In genomic region chr5:173909205-173909604, GRCh38 we compare ENCODE assay signal across 17 cellular contexts. TPM values are rescaled to one million over a fixed set of nuclear protein-coding genes. Genes with fewer than 3 reads are reported as not detected.
DNase-seq lines count a peak whose midpoint lies in the region; ATAC-seq and TF ChIP-seq lines count a peak whose summit lies in the region.
"Had no signal": no experiment of that assay in that cellular context is flagged by ENCODE, and none has a peak within 500 bp of the region (broad histone marks: within the 10 kb centered on the region; RNA-seq: fewer than 3 reads in every experiment).

No MANE protein-coding gene starts in this region.

- H3K4me2 ChIP-seq in SU-DHL-6 (ENCODE audit: low read depth, low read length, poor library complexity, severe bottlenecking) = peak overlapping the region; percentile 49

- no peaks in the 10 kb centered on the region for H3K9me3 ChIP-seq in SU-DHL-6 (ENCODE audit: insufficient read depth, low read length)
- no peaks in the 10 kb centered on the region for H3K9me3 ChIP-seq in heart left ventricle
- H3K9me3 ChIP-seq: Peyer's patch, vagina had no signal

- peak overlapping the region; percentile 30 for H3K9ac ChIP-seq in SU-DHL-6 (ENCODE audit: low read length)

- peaks cover 52% of the 10 kb centered on the region for H3F3A ChIP-seq in SU-DHL-6 (ENCODE audit: insufficient read depth)

- peak; percentile 69 to 87 (median 74) for ATAC-seq in heart left ventricle
- ATAC-seq in naive thymus-derived CD8-positive, alpha-beta T cell = no peak
- ATAC-seq: activated T-cell treated with anti-CD3 and anti-CD28 coated beads, Interleukin-2, amount 50 U/mL, for 4 hours; left colon had no signal

- no peaks in the 10 kb centered on the region for H4K20me1 ChIP-seq in SU-DHL-6 (ENCODE audit: low read depth, low read length)

- intact Hi-C loops in heart left ventricle (cut with DNase I) = no loop called here

- TF ChIP-seq CTCF in SU-DHL-6 (IDR thresholded peaks at IDR 0.05; ENCODE audit: insufficient read depth, low read length, poor library complexity, severe bottlenecking) (no peak), heart left ventricle (IDR thresholded peaks at IDR 0.05) (no peak)

- H3K4me3 ChIP-seq in SU-DHL-6 (ENCODE audit: insufficient read depth, low read length, poor library complexity, severe bottlenecking) (no peak overlapping the region), heart left ventricle (peak overlapping the region in 4 of 12 donors; percentile 16 to 26 (median 18))
- H3K4me3 ChIP-seq: Peyer's patch, vagina had no signal

- peaks cover 80% of the 10 kb centered on the region for H3K79me2 ChIP-seq in SU-DHL-6 (ENCODE audit: insufficient read depth, low read length)

- no peaks in the 10 kb centered on the region for H3K9me3 Mint-ChIP-seq in naive thymus-derived CD8-positive, alpha-beta T cell
- H3K9me3 Mint-ChIP-seq: activated CD4-positive, alpha-beta T cell treated with anti-CD3 and anti-CD28 coated beads, Interleukin-2, amount 10 ng/mL, durations not matched to agents 7 days and 5 days; activated T-cell treated with anti-CD3 and anti-CD28 coated beads, Interleukin-2, amount 50 U/mL, for 4 hours; neural crest cell had no signal

- peak; percentile 63 for DNase-seq in COLO829 (ENCODE audit: low spot score)
- DNase-seq in heart left ventricle = peak in 3 of 5 donors; percentile 44 to 68 (median 54)
- peak; percentile 83 for DNase-seq in putamen (ENCODE audit: low spot score)
- DNase-seq in iPS-NIHi11 (ENCODE audit: low spot score) = no peak
- no peak for DNase-seq in retina
- no peak for DNase-seq in naive thymus-derived CD8-positive, alpha-beta T cell
- no peak for DNase-seq in AG20443 (ENCODE audit: low spot score)
- DNase-seq: activated CD4-positive, alpha-beta T cell treated with anti-CD3 and anti-CD28 coated beads, Interleukin-2, amount 10 ng/mL, durations not matched to agents 7 days and 5 days; activated T-cell treated with anti-CD3 and anti-CD28 coated beads, Interleukin-2, amount 50 U/mL, for 4 hours; DMS 273 treated with DMSO at 0.1 percent for 48 hours; effector CD4-positive, alpha-beta T cell; glutamatergic neuron; left colon; Peyer's patch had no signal

- WGBS in heart left ventricle, 4 donors = 15 to 20% (median 19%) methylated on average over 3 of the region's 3 CpGs

- peaks cover 0 to 20% (median 11%) of the 10 kb centered on the region in 3 donors for H3K36me3 Mint-ChIP-seq in naive thymus-derived CD8-positive, alpha-beta T cell

- H3K4me3 Mint-ChIP-seq in naive thymus-derived CD8-positive, alpha-beta T cell = no peak overlapping the region
- H3K4me3 Mint-ChIP-seq: activated CD4-positive, alpha-beta T cell treated with anti-CD3 and anti-CD28 coated beads, Interleukin-2, amount 10 ng/mL, durations not matched to agents 7 days and 5 days; activated T-cell treated with anti-CD3 and anti-CD28 coated beads, Interleukin-2, amount 50 U/mL, for 4 hours; neural crest cell had no signal

- peak overlapping the region in 1 of 10 donors; percentile 58 for H3K27ac Mint-ChIP-seq in naive thymus-derived CD8-positive, alpha-beta T cell
- H3K27ac Mint-ChIP-seq: activated CD4-positive, alpha-beta T cell treated with anti-CD3 and anti-CD28 coated beads, Interleukin-2, amount 10 ng/mL, durations not matched to agents 7 days and 5 days had no signal

- H3K36me3 ChIP-seq in SU-DHL-6 (ENCODE audit: low read length) = peaks cover 9% of the 10 kb centered on the region; the same call in 1 of the 2 replicates
- H3K36me3 ChIP-seq in heart left ventricle = peaks cover 0 to 41% (median 28%) of the 10 kb centered on the region in 9 donors

- H3K4me1 Mint-ChIP-seq in naive thymus-derived CD8-positive, alpha-beta T cell = peaks cover 2 to 36% (median 16%) of the 10 kb centered on the region in 4 donors
- H3K4me1 Mint-ChIP-seq: activated CD4-positive, alpha-beta T cell treated with anti-CD3 and anti-CD28 coated beads, Interleukin-2, amount 10 ng/mL, durations not matched to agents 7 days and 5 days had no signal

- TF ChIP-seq POLR2A in heart left ventricle (IDR thresholded peaks at IDR 0.05) = no peak

- H3K27ac ChIP-seq in SU-DHL-6 (ENCODE audit: low read depth, low read length) (peak overlapping the region; percentile 73), heart left ventricle (peak overlapping the region in 11 of 12 donors; percentile 28 to 83 (median 67))
- H3K27ac ChIP-seq: Peyer's patch, vagina had no signal

- H3K27me3 ChIP-seq in SU-DHL-6 (ENCODE audit: low read length) = no peaks in the 10 kb centered on the region
- H3K27me3 ChIP-seq in heart left ventricle = no peaks in the 10 kb centered on the region
- H3K27me3 ChIP-seq: Peyer's patch, vagina had no signal

- no peaks in the 10 kb centered on the region for H3K27me3 Mint-ChIP-seq in naive thymus-derived CD8-positive, alpha-beta T cell
- H3K27me3 Mint-ChIP-seq: activated CD4-positive, alpha-beta T cell treated with anti-CD3 and anti-CD28 coated beads, Interleukin-2, amount 10 ng/mL, durations not matched to agents 7 days and 5 days had no signal

- peaks cover 0 to 90% (median 54%) of the 10 kb centered on the region in 12 donors for H3K4me1 ChIP-seq in heart left ventricle

- no peaks in the 10 kb centered on the region for H3K9me2 ChIP-seq in SU-DHL-6 (replicated peaks; ENCODE audit: insufficient read depth, low read length)

- no peak overlapping the region for H2AFZ ChIP-seq in SU-DHL-6 (ENCODE audit: low read depth, low read length, severe bottlenecking)

- POLR2A ChIA-PET in naive thymus-derived CD8-positive, alpha-beta T cell (lab: Charles Lee) = no interaction called here

RNA-seq across cellular contexts. Expression of gene CPEB4, which starts 21.1 kb away (rescaled TPM):
- total RNA-seq in heart left ventricle = 100 to 1,000 TPM; 104 to 217 (median 172) TPM
- 100 to 1,000 TPM in 1 of 2 donors, 10 to 100 TPM in 1; 28.7 to 158 TPM for polyA plus RNA-seq in heart left ventricle
- total RNA-seq in naive thymus-derived CD8-positive, alpha-beta T cell = 10 to 100 TPM; 14.4 to 16.0 TPM
- 1 to 10 TPM; 1.2 to 4.4 (median 2.8) TPM for polyA plus RNA-seq in naive thymus-derived CD8-positive, alpha-beta T cell

Comparison
In these comparisons a context has a peak if more than half of its experiments do, and no peak if none do; other contexts are left out.
1. DNase-seq: peak in COLO829 (single experiment), heart left ventricle (3 of 5) and putamen (single experiment); none in iPS-NIHi11 (single experiment), retina (single experiment), naive thymus-derived CD8-positive, alpha-beta T cell (0 of 10) and AG20443 (single experiment).
2. ATAC-seq: peak in heart left ventricle (4 of 4); none in naive thymus-derived CD8-positive, alpha-beta T cell (0 of 2).
3. RNA of gene CPEB4, which starts 21.1 kb away (total RNA-seq): 104 to 217 TPM in heart left ventricle; 14.4 to 16.0 TPM in naive thymus-derived CD8-positive, alpha-beta T cell; every median in the first group is over 4 times any median in the second.